17 cellular contexts compared by ENCODE assay signal in the genomic region with DNA sequence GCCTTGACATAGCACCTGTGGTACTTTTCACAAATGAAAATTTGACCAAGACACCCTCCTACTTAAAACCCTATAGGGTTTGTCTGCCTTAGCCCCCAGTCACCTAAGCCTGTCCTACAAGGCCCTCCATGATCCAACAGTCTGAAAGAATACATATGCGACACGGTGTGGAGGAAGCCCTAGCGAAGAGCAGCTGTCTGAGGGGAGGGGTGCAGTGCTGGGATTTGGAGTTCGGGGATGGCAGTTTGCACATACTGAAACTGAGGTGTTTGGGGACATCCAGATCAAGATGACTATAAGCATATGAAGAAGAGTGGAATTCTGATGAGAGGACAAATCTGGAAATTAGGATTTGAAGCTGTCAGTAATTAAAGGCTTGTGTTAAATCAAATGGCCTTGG.
A peak's percentile ranks its signal among the peaks of the same experiment; 100 is the strongest.
DNase-seq lines count a peak whose midpoint lies in the region.
"Had no signal": no experiment of that assay in that cellular context is flagged by ENCODE, and none has a peak within 500 bp of the region (broad histone marks: within the 10 kb centered on the region; RNA-seq: fewer than 3 reads in every experiment).

No MANE protein-coding gene starts in this region.

- no peaks in the 10 kb centered on the region for H3K27me3 ChIP-seq in adipocyte (replicated peaks; ENCODE audit: control insufficient read depth, insufficient read depth, low read length)
- H3K27me3 ChIP-seq: BE2C had no signal

- peaks cover 43% of the 10 kb centered on the region for H3K4me1 ChIP-seq in adipocyte (ENCODE audit: control insufficient read depth, insufficient read depth, low read length)
- H3K4me1 ChIP-seq: BE2C had no signal

- H3K9me3 ChIP-seq in adipocyte (ENCODE audit: control insufficient read depth, low read length): no peaks in the 10 kb centered on the region
- H3K9me3 ChIP-seq: BE2C had no signal

- peak overlapping the region; percentile 5 for H3K9ac ChIP-seq in adipocyte (ENCODE audit: low read length)
- H3K9ac ChIP-seq: GM23248 had no signal

- peak overlapping the region; percentile 2 for H3K4me3 ChIP-seq in adipocyte (ENCODE audit: low read length)
- H3K4me3 ChIP-seq: GM23248 had no signal

- H3K36me3 ChIP-seq in adipocyte (ENCODE audit: control insufficient read depth, insufficient read depth, low read length, severe bottlenecking): no peaks in the 10 kb centered on the region
- H3K36me3 ChIP-seq: BE2C had no signal

- peak; percentile 5 for DNase-seq in activated CD8-positive, alpha-beta memory T cell treated with anti-CD3 and anti-CD28 coated beads for 24 hours
- no peak for DNase-seq in activated CD8-positive, alpha-beta memory T cell treated with anti-CD3 and anti-CD28 coated beads, Interleukin-2, amount 50 U/mL, for 4 hours
- DNase-seq in adipocyte (ENCODE audit: low read depth): no peak
- peak; percentile 34 for DNase-seq in islet precursor cell
- no peak for DNase-seq in glomerular visceral epithelial cell (ENCODE audit: extremely low spot score)
- DNase-seq in stimulated activated CD4-positive, alpha-beta T cell treated with anti-CD3 and anti-CD28 coated beads, Interleukin-12 subunit alpha, Interleukin-12 subunit beta, amount 100 ng/mL, for 4 hours: no peak
- no peak for DNase-seq in cerebellar nuclear complex (lab: John Stamatoyannopoulos, UW)
- no peak for DNase-seq in NCI-H82 (lab: John Stamatoyannopoulos, UW)
- DNase-seq: 8988T; BE2C; C1 segment of cervical spinal cord; CD4-positive, CD25-positive, alpha-beta regulatory T cell; CD8-positive, alpha-beta memory T cell; COR-L47; GM23248; HCEC 1CT; IMR-90 had no signal

Comparison
In these comparisons a context has a peak if more than half of its experiments do, and no peak if none do; other contexts are left out.
1. DNase-seq: peak in activated CD8-positive, alpha-beta memory T cell treated with anti-CD3 and anti-CD28 coated beads for 24 hours (single experiment) and islet precursor cell (single experiment); none in activated CD8-positive, alpha-beta memory T cell treated with anti-CD3 and anti-CD28 coated beads, Interleukin-2, amount 50 U/mL, for 4 hours (single experiment), adipocyte (single experiment), glomerular visceral epithelial cell (single experiment), stimulated activated CD4-positive, alpha-beta T cell treated with anti-CD3 and anti-CD28 coated beads, Interleukin-12 subunit alpha, Interleukin-12 subunit beta, amount 100 ng/mL, for 4 hours (single experiment), cerebellar nuclear complex (0 of 2) and NCI-H82 (single experiment).